1 cellular context compared by ENCODE assay signal in the genomic region with DNA sequence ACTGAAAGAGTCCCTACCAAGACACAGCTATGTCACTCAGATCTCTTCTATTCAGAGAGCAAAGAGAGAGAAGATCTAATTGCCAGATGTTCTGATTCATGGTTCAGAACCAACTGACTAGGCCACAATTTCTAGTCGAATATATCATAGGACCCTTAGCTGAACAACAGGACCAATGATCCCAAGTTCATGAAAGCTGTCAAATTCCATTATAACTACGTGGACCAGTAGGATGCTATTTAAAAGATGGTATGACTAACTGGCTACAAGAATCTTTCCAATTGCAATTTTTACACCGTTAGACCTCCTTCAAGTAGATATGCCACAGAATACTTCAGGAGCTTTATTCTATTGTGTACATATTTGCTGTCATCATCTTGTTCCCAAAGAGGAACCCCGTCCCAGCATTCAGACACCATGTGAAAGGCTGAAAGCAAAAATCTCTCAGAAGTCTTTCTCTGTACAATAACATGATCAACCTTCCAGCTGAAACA.
TF ChIP-seq lines count a peak whose summit lies in the region.

No MANE protein-coding gene starts in this region.

TF ChIP-seq in HEK293T, 16 proteins besides CTCF, POLR2A, EP300 and RAD21 (continued from another document):
- no peak for TF ChIP-seq FOXM1 (IDR thresholded peaks at IDR 0.05; ENCODE audit: borderline replicate concordance)
- no peak for TF ChIP-seq SP1 (IDR thresholded peaks at IDR 0.05)
- no peak for TF ChIP-seq ELF4 (IDR thresholded peaks at IDR 0.05)
- no peak for TF ChIP-seq ARNT (IDR thresholded peaks at IDR 0.05)
- TF ChIP-seq FOXK2 (IDR thresholded peaks at IDR 0.05): no peak
- TF ChIP-seq CTBP1 (IDR thresholded peaks at IDR 0.05; ENCODE audit: borderline replicate concordance): no peak
- no peak for TF ChIP-seq SUZ12 (IDR thresholded peaks at IDR 0.05)
- no peak for TF ChIP-seq ZNF384 (IDR thresholded peaks at IDR 0.05)
- TF ChIP-seq TARDBP (IDR thresholded peaks at IDR 0.05): no peak
- no peak for TF ChIP-seq HDGF (IDR thresholded peaks at IDR 0.05; ENCODE audit: borderline replicate concordance)
- no peak for TF ChIP-seq L3MBTL2 (conservative IDR thresholded peaks at IDR 0.05)
- TF ChIP-seq LEF1 (IDR thresholded peaks at IDR 0.05; ENCODE audit: borderline replicate concordance): no peak
- TF ChIP-seq BHLHE40 (IDR thresholded peaks at IDR 0.05; ENCODE audit: borderline replicate concordance): no peak
